In genomic region chr9:113317777-113318176, GRCh38 we compare ENCODE assay signal across 1 cellular context.
TF ChIP-seq lines count a peak whose summit lies in the region.

No MANE protein-coding gene starts in this region.

TF ChIP-seq in K562, 482 proteins besides CTCF, POLR2A, EP300 and RAD21:
- TF ChIP-seq PTTG1 (tag; IDR thresholded peaks at IDR 0.05; ENCODE audit: low read depth) (no peak), SMAD2 (IDR thresholded peaks at IDR 0.05; ENCODE audit: low read depth, low read length) (no peak), ZNF436 (CRISPR knock-in tag; IDR thresholded peaks at IDR 0.05) (no peak), TFAM (CRISPR knock-in tag; conservative IDR thresholded peaks at IDR 0.05) (no peak), ZNF668 (CRISPR knock-in tag; IDR thresholded peaks at IDR 0.05) (no peak), PTBP1 (IDR thresholded peaks at IDR 0.05; ENCODE audit: low read depth, low read length) (no peak), SOX6 (IDR thresholded peaks at IDR 0.05) (no peak), HMG20B (CRISPR knock-in tag; IDR thresholded peaks at IDR 0.05) (no peak), ZBTB17 (CRISPR knock-in tag; IDR thresholded peaks at IDR 0.05) (no peak), SRSF9 (IDR thresholded peaks at IDR 0.05; ENCODE audit: borderline replicate concordance, low read depth, low read length) (no peak), ETV1 (tag; conservative IDR thresholded peaks at IDR 0.05; ENCODE audit: low read depth) (no peak), RBFOX2 (IDR thresholded peaks at IDR 0.05; ENCODE audit: low read depth, low read length) (no peak), TFAP4 (CRISPR knock-in tag; IDR thresholded peaks at IDR 0.05; ENCODE audit: borderline replicate concordance) (no peak)
TF ChIP-seq in K562: peak in this region for 0.
